13 cellular contexts compared by ENCODE assay signal in the genomic region with DNA sequence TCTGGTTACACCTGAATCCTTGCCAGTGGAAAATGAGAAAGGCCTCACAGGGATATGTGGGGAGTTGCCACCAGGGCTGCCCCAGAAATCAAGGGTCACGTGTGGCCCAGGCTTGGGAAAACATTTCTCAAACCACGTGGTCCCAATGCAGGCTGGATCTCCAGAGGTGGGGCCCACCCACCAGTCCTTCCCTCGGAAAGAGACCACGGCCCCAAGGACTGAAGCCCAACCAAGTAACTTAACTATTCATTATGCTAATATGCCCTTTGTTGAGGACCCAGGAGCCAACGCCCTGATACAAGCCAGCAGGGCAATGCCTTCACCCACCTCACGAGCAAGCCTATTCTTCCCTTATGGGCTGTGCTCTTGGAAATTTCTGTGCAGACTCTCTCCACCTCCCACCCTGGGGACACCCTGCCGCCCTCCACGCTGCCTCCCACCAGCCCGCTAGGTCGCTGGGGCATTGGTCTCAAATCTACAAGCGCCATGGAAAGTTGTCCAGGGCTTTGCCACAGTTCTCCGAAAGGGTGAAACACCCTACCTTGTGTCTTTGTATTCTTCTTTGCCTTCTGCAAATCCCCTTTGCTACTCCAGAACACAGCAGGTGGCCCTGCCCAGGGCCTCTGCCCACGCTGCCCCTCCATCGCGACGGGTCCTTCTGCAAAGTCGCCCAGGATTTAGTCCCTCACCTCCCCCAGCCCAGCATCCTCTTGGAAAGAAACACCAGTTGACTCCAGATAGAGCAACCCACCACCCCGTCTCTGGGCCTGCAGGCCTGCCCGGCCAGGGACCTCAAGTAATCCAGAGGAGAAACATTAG. TPM values are rescaled to one million over a fixed set of nuclear protein-coding genes. Genes with fewer than 3 reads are reported as not detected.
DNase-seq lines count a peak whose midpoint lies in the region; ATAC-seq lines count a peak whose summit lies in the region.
"Had no signal": no experiment of that assay in that cellular context is flagged by ENCODE, and none has a peak within 500 bp of the region (broad histone marks: within the 10 kb centered on the region; RNA-seq: fewer than 3 reads in every experiment).

No MANE protein-coding gene starts in this region.

- no peaks in the 10 kb centered on the region for H3K9me2 ChIP-seq in GM23248 (ENCODE audit: insufficient read depth)

- WGBS in GM23248 (ENCODE audit: low coverage in 1 of 2, low lambda C conversion rate in 2 of 2, missing lambda C conversion rate in 2 of 2), 2 experiments: 70% methylated on average over 19 of the region's 19 CpGs

- H3K4me1 Mint-ChIP-seq in activated T-helper 2 cell treated with anti-CD3 and anti-CD28 coated beads, Interferon-gamma antibody, Interleukin-2, Interleukin-4, amounts not matched to agents 10 μg/mL and 5 μg/mL and 100 μg/mL, durations not matched to agents 14 hours and 24 hours and 36 hours (ENCODE audit: low read depth): no peaks in the 10 kb centered on the region
- H3K4me1 Mint-ChIP-seq: CD4-positive, alpha-beta memory T cell had no signal

- H3F3A ChIP-seq in GM23248 (ENCODE audit: insufficient read depth): peaks cover 57% of the 10 kb centered on the region

- H3K27ac ChIP-seq in GM23248: peak overlapping the region; percentile 92
- H3K27ac ChIP-seq in angular gyrus (ENCODE audit: low read depth, low read length): peak overlapping the region; percentile 50
- H3K27ac ChIP-seq in skeletal muscle tissue (ENCODE audit: low read depth, low read length): peak overlapping the region; percentile 57

- no peak overlapping the region for H2AFZ ChIP-seq in GM23248

- H3K4me3 ChIP-seq in GM23248: no peak overlapping the region
- no peak overlapping the region for H3K4me3 ChIP-seq in skeletal muscle tissue (ENCODE audit: low read length in 3 of 3)
- H3K4me3 ChIP-seq: lung had no signal

- no peak overlapping the region for H3K4me3 Mint-ChIP-seq in activated T-helper 2 cell treated with anti-CD3 and anti-CD28 coated beads, Interferon-gamma antibody, Interleukin-2, Interleukin-4, amounts not matched to agents 10 μg/mL and 5 μg/mL and 100 μg/mL, durations not matched to agents 14 hours and 24 hours and 36 hours (ENCODE audit: low read depth)
- H3K4me3 Mint-ChIP-seq: CD4-positive, alpha-beta memory T cell had no signal

- no peaks in the 10 kb centered on the region for H3K9me3 ChIP-seq in GM23248 (ENCODE audit: low read depth)
- no peaks in the 10 kb centered on the region for H3K9me3 ChIP-seq in skeletal muscle tissue (ENCODE audit: control insufficient read depth in 3 of 3, low read length in 3 of 3)

- no peaks in the 10 kb centered on the region for H3K36me3 Mint-ChIP-seq in activated T-helper 2 cell treated with anti-CD3 and anti-CD28 coated beads, Interferon-gamma antibody, Interleukin-2, Interleukin-4, amounts not matched to agents 10 μg/mL and 5 μg/mL and 100 μg/mL, durations not matched to agents 14 hours and 24 hours and 36 hours (ENCODE audit: low read depth)
- H3K36me3 Mint-ChIP-seq: CD4-positive, alpha-beta memory T cell had no signal

- peak; percentile 18 for ATAC-seq in left lobe of liver
- ATAC-seq in HG03139 (IDR thresholded peaks at IDR 0.05; ENCODE audit: unreplicated experiment): no peak

- DNase-seq in GM23248: no peak
- peak; percentile 64 for DNase-seq in left lobe of liver (ENCODE audit: low spot score)
- DNase-seq in activated CD4-positive, alpha-beta T cell treated with anti-CD3 and anti-CD28 coated beads for 1 hour: no peak
- no peak for DNase-seq in HPDE6-E6E7 (ENCODE audit: extremely low spot score)
- no peak for DNase-seq in activated T-helper 2 cell treated with anti-CD3 and anti-CD28 coated beads, Interferon-gamma antibody, Interleukin-2, Interleukin-4, amounts not matched to agents 10 μg/mL and 5 μg/mL and 100 μg/mL, durations not matched to agents 14 hours and 24 hours and 36 hours (ENCODE audit: low spot score)
- DNase-seq: activated CD4-positive, alpha-beta T cell treated with anti-CD3 and anti-CD28 coated beads for 48 hours; CD4-positive, alpha-beta memory T cell; erythroblast; stimulated activated CD4-positive, alpha-beta T cell treated with anti-CD3 and anti-CD28 coated beads, Interleukin-12 subunit alpha, Interleukin-12 subunit beta, amount 100 ng/mL, for 4 hours had no signal

- H3K27me3 ChIP-seq in GM23248 (replicated peaks; ENCODE audit: insufficient read depth) (no peaks in the 10 kb centered on the region), skeletal muscle tissue (ENCODE audit: control insufficient read depth in 3 of 3, insufficient read depth in 3 of 3, low read length in 3 of 3) (no peaks in the 10 kb centered on the region)

- intact Hi-C loops in activated T-helper 2 cell treated with anti-CD3 and anti-CD28 coated beads, Interferon-gamma antibody, Interleukin-2, Interleukin-4, amounts not matched to agents 10 μg/mL and 5 μg/mL and 100 μg/mL, durations not matched to agents 14 hours and 24 hours and 36 hours (cut with micrococcal nuclease): no loop called here

- H3K36me3 ChIP-seq in GM23248 (ENCODE audit: low read depth) (no peaks in the 10 kb centered on the region), skeletal muscle tissue (ENCODE audit: control insufficient read depth in 3 of 3, insufficient read depth in 3 of 3, low read length in 3 of 3) (no peaks in the 10 kb centered on the region)

- no peaks in the 10 kb centered on the region for H4K20me1 ChIP-seq in GM23248 (ENCODE audit: insufficient read depth)

- no peak overlapping the region for H3K27ac Mint-ChIP-seq in activated T-helper 2 cell treated with anti-CD3 and anti-CD28 coated beads, Interferon-gamma antibody, Interleukin-2, Interleukin-4, amounts not matched to agents 10 μg/mL and 5 μg/mL and 100 μg/mL, durations not matched to agents 14 hours and 24 hours and 36 hours
- H3K27ac Mint-ChIP-seq: CD4-positive, alpha-beta memory T cell had no signal

- no peaks in the 10 kb centered on the region for H3K9me3 Mint-ChIP-seq in activated T-helper 2 cell treated with anti-CD3 and anti-CD28 coated beads, Interferon-gamma antibody, Interleukin-2, Interleukin-4, amounts not matched to agents 10 μg/mL and 5 μg/mL and 100 μg/mL, durations not matched to agents 14 hours and 24 hours and 36 hours

- H3K4me1 ChIP-seq in GM23248 (ENCODE audit: insufficient read depth) (peaks cover 52% of the 10 kb centered on the region), skeletal muscle tissue (ENCODE audit: control insufficient read depth in 3 of 3, insufficient read depth in 3 of 3, low read length in 3 of 3) (peaks cover 52 to 58% (median 53%) of the 10 kb centered on the region in 3 donors)

- peak overlapping the region; percentile 80 for H3K9ac ChIP-seq in GM23248
- no peak overlapping the region for H3K9ac ChIP-seq in skeletal muscle tissue (ENCODE audit: low read depth in 1 of 3, low read length in 3 of 3)

- peaks cover 19% of the 10 kb centered on the region for H3K27me3 Mint-ChIP-seq in activated T-helper 2 cell treated with anti-CD3 and anti-CD28 coated beads, Interferon-gamma antibody, Interleukin-2, Interleukin-4, amounts not matched to agents 10 μg/mL and 5 μg/mL and 100 μg/mL, durations not matched to agents 14 hours and 24 hours and 36 hours (ENCODE audit: low read depth)
- H3K27me3 Mint-ChIP-seq: CD4-positive, alpha-beta memory T cell had no signal

- H3K4me2 ChIP-seq in GM23248 (ENCODE audit: unreplicated experiment): peak overlapping the region; percentile 70

- in situ Hi-C loops in GM23248 (cut with MboI): no loop called here

- H3K79me2 ChIP-seq in GM23248 (ENCODE audit: insufficient read depth): peaks cover 66% of the 10 kb centered on the region

RNA-seq across cellular contexts. Expression of a gene that starts 8.8 kb away (rescaled TPM):
- 47.0 and 48.1 TPM in 2 replicates for total RNA-seq in GM23248 (2014; rRNA removed; shearing (Covaris generic))
- 17.2 and 18.6 TPM in 2 replicates for polyA plus RNA-seq in GM23248 (2016; fragmentation: Nextera tagmentation; extraction: Ambion mirVana)
- total RNA-seq in left lobe of liver (47.2 TPM), skeletal muscle tissue (33.4 TPM)
- 5.3 and 8.5 TPM in 2 replicates for total RNA-seq in activated T-helper 2 cell treated with anti-CD3 and anti-CD28 coated beads, Interferon-gamma antibody, Interleukin-2, Interleukin-4, amounts not matched to agents 10 μg/mL and 5 μg/mL and 100 μg/mL, durations not matched to agents 14 hours and 24 hours and 36 hours
